Comparison of ENCODE assay signal across 1 cellular context in the genomic region with DNA sequence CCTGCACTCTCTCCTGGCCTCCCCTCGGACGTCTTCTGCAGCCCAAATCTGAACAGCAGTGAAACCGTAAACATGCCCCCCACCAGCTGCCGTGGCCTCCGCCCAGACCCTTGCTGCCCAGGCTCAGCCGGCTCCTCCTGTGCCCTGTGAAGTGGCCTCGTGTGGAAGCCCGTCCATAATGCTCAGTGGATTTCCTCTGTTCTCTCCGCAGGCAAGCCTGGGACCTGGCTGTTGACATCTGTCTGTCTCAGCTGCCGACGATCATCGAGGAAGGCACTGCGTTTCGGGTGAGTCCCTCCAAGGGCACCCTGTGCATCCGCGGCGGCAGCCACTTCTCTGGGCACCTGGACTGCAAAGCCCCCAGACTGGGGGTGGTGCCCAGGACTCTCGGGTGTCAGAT.
TF ChIP-seq lines count a peak whose summit lies in the region.

No MANE protein-coding gene starts in this region.

TF ChIP-seq in WTC11, 78 proteins besides CTCF, POLR2A, EP300 and RAD21 (continued from another document):
- TF ChIP-seq, protein P1, sequence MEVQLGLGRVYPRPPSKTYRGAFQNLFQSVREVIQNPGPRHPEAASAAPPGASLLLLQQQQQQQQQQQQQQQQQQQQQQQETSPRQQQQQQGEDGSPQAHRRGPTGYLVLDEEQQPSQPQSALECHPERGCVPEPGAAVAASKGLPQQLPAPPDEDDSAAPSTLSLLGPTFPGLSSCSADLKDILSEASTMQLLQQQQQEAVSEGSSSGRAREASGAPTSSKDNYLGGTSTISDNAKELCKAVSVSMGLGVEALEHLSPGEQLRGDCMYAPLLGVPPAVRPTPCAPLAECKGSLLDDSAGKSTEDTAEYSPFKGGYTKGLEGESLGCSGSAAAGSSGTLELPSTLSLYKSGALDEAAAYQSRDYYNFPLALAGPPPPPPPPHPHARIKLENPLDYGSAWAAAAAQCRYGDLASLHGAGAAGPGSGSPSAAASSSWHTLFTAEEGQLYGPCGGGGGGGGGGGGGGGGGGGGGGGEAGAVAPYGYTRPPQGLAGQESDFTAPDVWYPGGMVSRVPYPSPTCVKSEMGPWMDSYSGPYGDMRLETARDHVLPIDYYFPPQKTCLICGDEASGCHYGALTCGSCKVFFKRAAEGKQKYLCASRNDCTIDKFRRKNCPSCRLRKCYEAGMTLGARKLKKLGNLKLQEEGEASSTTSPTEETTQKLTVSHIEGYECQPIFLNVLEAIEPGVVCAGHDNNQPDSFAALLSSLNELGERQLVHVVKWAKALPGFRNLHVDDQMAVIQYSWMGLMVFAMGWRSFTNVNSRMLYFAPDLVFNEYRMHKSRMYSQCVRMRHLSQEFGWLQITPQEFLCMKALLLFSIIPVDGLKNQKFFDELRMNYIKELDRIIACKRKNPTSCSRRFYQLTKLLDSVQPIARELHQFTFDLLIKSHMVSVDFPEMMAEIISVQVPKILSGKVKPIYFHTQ (CRISPR knock-in tag; IDR thresholded peaks at IDR 0.05) = no peak
- TF ChIP-seq CBFB (CRISPR knock-in tag; IDR thresholded peaks at IDR 0.05; ENCODE audit: low read depth) = no peak
- TF ChIP-seq SOX15 (CRISPR knock-in tag; IDR thresholded peaks at IDR 0.05) = no peak
- TF ChIP-seq TEAD4 (CRISPR knock-in tag; IDR thresholded peaks at IDR 0.05) = no peak
- TF ChIP-seq FOXK1 (CRISPR knock-in tag; IDR thresholded peaks at IDR 0.05) = no peak
